Comparison of ENCODE assay signal across 37 cellular contexts in genomic region chr2:228848638-228849037, GRCh38.
"Had no signal": no experiment of that assay in that cellular context is flagged by ENCODE, and none has a peak within 500 bp of the region (broad histone marks: within the 10 kb centered on the region; RNA-seq: fewer than 3 reads in every experiment).

No MANE protein-coding gene starts in this region.

- H3K4me1 ChIP-seq: adrenal gland, breast epithelium, colonic mucosa, esophagus squamous epithelium, heart left ventricle had no signal

- H3K36me3 Mint-ChIP-seq: activated CD8-positive, alpha-beta memory T cell treated with anti-CD3 and anti-CD28 coated beads, Interleukin-2, amount 10 ng/mL, durations not matched to agents 7 days and 5 days; activated naive CD4-positive, alpha-beta T cell treated with anti-CD3 and anti-CD28 coated beads, Interleukin-2, amount 50 U/mL, for 24 hours; activated naive CD8-positive, alpha-beta T cell treated with anti-CD3 and anti-CD28 coated beads for 36 hours; brain had no signal

- H3K27ac ChIP-seq: adrenal gland, breast epithelium, cardiac muscle cell, colonic mucosa, epithelial cell of prostate, esophagus squamous epithelium, heart left ventricle, WERI-Rb-1 had no signal

- H3K4me3 Mint-ChIP-seq: activated B cell treated with CpG ODN at 0.5 μM for 24 hours; activated CD8-positive, alpha-beta memory T cell treated with anti-CD3 and anti-CD28 coated beads, Interleukin-2, amount 10 ng/mL, durations not matched to agents 7 days and 5 days; activated CD8-positive, alpha-beta T cell treated with anti-CD3 and anti-CD28 coated beads, Interleukin-2, amount 10 ng/mL, durations not matched to agents 7 days and 5 days; activated naive CD4-positive, alpha-beta T cell treated with anti-CD3 and anti-CD28 coated beads for 36 hours; activated naive CD4-positive, alpha-beta T cell treated with anti-CD3 and anti-CD28 coated beads, Interleukin-2, amount 50 U/mL, for 24 hours; activated naive CD8-positive, alpha-beta T cell treated with anti-CD3 and anti-CD28 coated beads for 36 hours; activated naive CD8-positive, alpha-beta T cell treated with anti-CD3 and anti-CD28 coated beads, Interleukin-2, amount 50 U/mL, for 24 hours; activated T-helper 1 cell treated with anti-CD3 and anti-CD28 coated beads, Interleukin-12 subunit alpha, Interleukin-12 subunit beta, Interleukin-2, Interleukin-4 antibody, amounts not matched to agents 30 ng/mL and 10 ng/mL and 1 ng/mL, durations not matched to agents 14 hours and 24 hours and 36 hours; brain; T-helper 17 cell; T-helper 2 cell treated with Interferon-gamma antibody and Interleukin-4, amounts not matched to agents 5 μg/mL and 100 μg/mL, for 36 hours had no signal

- H3K36me3 ChIP-seq: adrenal gland, breast epithelium, cardiac muscle cell, colonic mucosa, esophagus squamous epithelium, heart left ventricle, WERI-Rb-1 had no signal

- H3K27ac Mint-ChIP-seq: activated B cell treated with CpG ODN at 0.5 μM for 24 hours; activated CD8-positive, alpha-beta memory T cell treated with anti-CD3 and anti-CD28 coated beads, Interleukin-2, amount 10 ng/mL, durations not matched to agents 7 days and 5 days; activated CD8-positive, alpha-beta T cell treated with anti-CD3 and anti-CD28 coated beads, Interleukin-2, amount 10 ng/mL, durations not matched to agents 7 days and 5 days; activated naive CD4-positive, alpha-beta T cell treated with anti-CD3 and anti-CD28 coated beads for 36 hours; activated naive CD4-positive, alpha-beta T cell treated with anti-CD3 and anti-CD28 coated beads, Interleukin-2, amount 50 U/mL, for 24 hours; activated naive CD8-positive, alpha-beta T cell treated with anti-CD3 and anti-CD28 coated beads for 36 hours; activated naive CD8-positive, alpha-beta T cell treated with anti-CD3 and anti-CD28 coated beads, Interleukin-2, amount 50 U/mL, for 24 hours; activated T-helper 1 cell treated with anti-CD3 and anti-CD28 coated beads, Interleukin-12 subunit alpha, Interleukin-12 subunit beta, Interleukin-2, Interleukin-4 antibody, amounts not matched to agents 30 ng/mL and 10 ng/mL and 1 ng/mL, durations not matched to agents 14 hours and 24 hours and 36 hours; activated T-helper 2 cell treated with anti-CD3 and anti-CD28 coated beads, Interferon-gamma antibody, Interleukin-2, Interleukin-4, amounts not matched to agents 10 μg/mL and 5 μg/mL and 100 μg/mL, durations not matched to agents 14 hours and 24 hours and 36 hours; brain; T-helper 17 cell; T-helper 2 cell treated with Interferon-gamma antibody and Interleukin-4, amounts not matched to agents 5 μg/mL and 100 μg/mL, for 36 hours had no signal

- H3K9me3 Mint-ChIP-seq: brain had no signal

- DNase-seq: activated B cell treated with CpG ODN at 0.5 μM for 24 hours; activated CD4-positive, alpha-beta T cell treated with anti-CD3 and anti-CD28 coated beads for 48 hours; activated CD4-positive, alpha-beta T cell treated with anti-CD3 and anti-CD28 coated beads, Interleukin-2, amount 50 U/mL, for 1 hour; activated CD4-positive, alpha-beta T cell treated with anti-CD3 and anti-CD28 coated beads, Interleukin-2, amount 50 U/mL, for 48 hours; activated CD8-positive, alpha-beta memory T cell treated with anti-CD3 and anti-CD28 coated beads, Interleukin-2, amount 10 ng/mL, durations not matched to agents 7 days and 5 days; activated CD8-positive, alpha-beta memory T cell treated with anti-CD3 and anti-CD28 coated beads, Interleukin-2, amount 50 U/mL, for 4 hours; activated CD8-positive, alpha-beta T cell treated with anti-CD3 and anti-CD28 coated beads, Interleukin-2, amount 10 ng/mL, durations not matched to agents 7 days and 5 days; activated effector memory CD4-positive, alpha-beta T cell treated with anti-CD3 and anti-CD28 coated beads, Interleukin-2, amount 50 U/mL, for 16 hours; activated naive CD4-positive, alpha-beta T cell treated with anti-CD3 and anti-CD28 coated beads for 36 hours; activated naive CD8-positive, alpha-beta T cell treated with anti-CD3 and anti-CD28 coated beads for 36 hours; activated naive CD8-positive, alpha-beta T cell treated with anti-CD3 and anti-CD28 coated beads, Interleukin-2, amount 50 U/mL, for 24 hours; activated T-cell treated with anti-CD3 and anti-CD28 coated beads, Interleukin-2, amount 50 U/mL, for 1 hour; activated T-cell treated with anti-CD3 and anti-CD28 coated beads, Interleukin-2, amount 50 U/mL, for 48 hours; adrenal gland; amygdala; aorta; central memory CD4-positive, alpha-beta T cell; cerebellar nuclear complex; colonic mucosa; effector CD8-positive, alpha-beta T cell; esophagus squamous epithelium; foreskin fibroblast; glutamatergic neuron; heart left ventricle; T-helper 1 cell; T-helper 17 cell; T1000; WERI-Rb-1 had no signal

- H3K27me3 ChIP-seq: adrenal gland, breast epithelium, cardiac muscle cell, colonic mucosa, esophagus squamous epithelium, heart left ventricle had no signal

- H3K27me3 Mint-ChIP-seq: activated B cell treated with CpG ODN at 0.5 μM for 24 hours; activated CD8-positive, alpha-beta memory T cell treated with anti-CD3 and anti-CD28 coated beads, Interleukin-2, amount 10 ng/mL, durations not matched to agents 7 days and 5 days; activated naive CD4-positive, alpha-beta T cell treated with anti-CD3 and anti-CD28 coated beads, Interleukin-2, amount 50 U/mL, for 24 hours; activated naive CD8-positive, alpha-beta T cell treated with anti-CD3 and anti-CD28 coated beads for 36 hours; activated naive CD8-positive, alpha-beta T cell treated with anti-CD3 and anti-CD28 coated beads, Interleukin-2, amount 50 U/mL, for 24 hours; T-helper 17 cell had no signal

- H3K9me3 ChIP-seq: adrenal gland, breast epithelium, colonic mucosa, esophagus squamous epithelium, heart left ventricle had no signal

- H3K4me3 ChIP-seq: adrenal gland, breast epithelium, cardiac muscle cell, colonic mucosa, esophagus squamous epithelium, heart left ventricle had no signal

- ATAC-seq: activated CD4-positive, CD25-positive, alpha-beta regulatory T cell treated with anti-CD3 and anti-CD28 coated beads, Interleukin-2, amount 50 U/mL, for 24 hours; activated CD8-positive, alpha-beta memory T cell treated with anti-CD3 and anti-CD28 coated beads, Interleukin-2, amount 10 ng/mL, durations not matched to agents 7 days and 5 days; activated CD8-positive, alpha-beta T cell treated with anti-CD3 and anti-CD28 coated beads, Interleukin-2, amount 10 ng/mL, durations not matched to agents 7 days and 5 days; activated naive CD8-positive, alpha-beta T cell treated with anti-CD3 and anti-CD28 coated beads, Interleukin-2, amount 50 U/mL, for 24 hours; heart left ventricle; T-helper 17 cell had no signal

- H3K4me1 Mint-ChIP-seq: activated B cell treated with CpG ODN at 0.5 μM for 24 hours; activated CD8-positive, alpha-beta memory T cell treated with anti-CD3 and anti-CD28 coated beads, Interleukin-2, amount 10 ng/mL, durations not matched to agents 7 days and 5 days; activated naive CD4-positive, alpha-beta T cell treated with anti-CD3 and anti-CD28 coated beads, Interleukin-2, amount 50 U/mL, for 24 hours; activated naive CD8-positive, alpha-beta T cell treated with anti-CD3 and anti-CD28 coated beads for 36 hours; activated naive CD8-positive, alpha-beta T cell treated with anti-CD3 and anti-CD28 coated beads, Interleukin-2, amount 50 U/mL, for 24 hours; T-helper 17 cell had no signal
